16 cellular contexts compared by ENCODE assay signal in genomic region chr11:134242376-134242775, GRCh38. TPM values are rescaled to one million over a fixed set of nuclear protein-coding genes. Genes with fewer than 3 reads are reported as not detected.
A peak's percentile ranks its signal among the peaks of the same experiment; 100 is the strongest.
DNase-seq lines count a peak whose midpoint lies in the region; ATAC-seq lines count a peak whose summit lies in the region.
"Had no signal": no experiment of that assay in that cellular context is flagged by ENCODE, and none has a peak within 500 bp of the region (broad histone marks: within the 10 kb centered on the region; RNA-seq: fewer than 3 reads in every experiment).

No MANE protein-coding gene starts in this region.

- peak overlapping the region in 4 of 7 donors; percentile 4 to 59 (median 18) for H3K27ac Mint-ChIP-seq in CD4-positive, alpha-beta memory T cell
- H3K27ac Mint-ChIP-seq in immature natural killer cell = no peak overlapping the region

- H3K4me1 Mint-ChIP-seq in CD4-positive, alpha-beta memory T cell = no peaks in the 10 kb centered on the region
- peaks cover 4 to 5% of the 10 kb centered on the region in 2 donors for H3K4me1 Mint-ChIP-seq in immature natural killer cell

- H3K36me3 ChIP-seq in CD4-positive, alpha-beta memory T cell (ENCODE audit: insufficient read depth, low read length) = peaks cover 63% of the 10 kb centered on the region

- H3K9me3 Mint-ChIP-seq in CD4-positive, alpha-beta memory T cell = no peaks in the 10 kb centered on the region
- no peaks in the 10 kb centered on the region for H3K9me3 Mint-ChIP-seq in immature natural killer cell

- H3K27me3 Mint-ChIP-seq in CD4-positive, alpha-beta memory T cell = no peaks in the 10 kb centered on the region
- peaks cover 0 to 5% (median 2%) of the 10 kb centered on the region in 3 donors for H3K27me3 Mint-ChIP-seq in immature natural killer cell (ENCODE audit: low read depth in 3 of 3)

- intact Hi-C loops in CD4-positive, alpha-beta memory T cell (cut with micrococcal nuclease) = no loop called here

- DNase-seq in CD4-positive, alpha-beta memory T cell = no peak
- DNase-seq in NCI-H146 treated with DMSO at 0.1 percent for 48 hours (lab: John Stamatoyannopoulos, UW; ENCODE audit: unreplicated experiment) (peak; percentile 76), left lobe of liver (ENCODE audit: low spot score) (peak; percentile 67), immature natural killer cell (no peak)
- DNase-seq: DMS 273 treated with DMSO at 0.1 percent for 48 hours, MM.1S, NCI-H1105 treated with DMSO at 0.1 percent for 48 hours, NCI-H1930, NCI-H524, OCI-M1, SJCRH30 had no signal

- H3K27me3 ChIP-seq in CD4-positive, alpha-beta memory T cell (ENCODE audit: insufficient read depth, low read length) = no peaks in the 10 kb centered on the region
- H3K27me3 ChIP-seq: SJCRH30 had no signal

- ATAC-seq in left lobe of liver (peak; percentile 81), GM18870 (IDR thresholded peaks at IDR 0.05; ENCODE audit: unreplicated experiment) (no peak)

- no peaks in the 10 kb centered on the region for H3K9me3 ChIP-seq in CD4-positive, alpha-beta memory T cell (ENCODE audit: control insufficient read depth in 1 of 2, low read length in 2 of 2)
- H3K9me3 ChIP-seq: SJCRH30 had no signal

- no peak overlapping the region for H3K4me3 ChIP-seq in CD4-positive, alpha-beta memory T cell (ENCODE audit: low read length in 2 of 2)
- H3K4me3 ChIP-seq: SJCRH30 had no signal

- CTCF ChIA-PET in CD4-positive, alpha-beta memory T cell (lab: Charles Lee; ENCODE audit: partially characterized antibody) = no interaction called here

- H3K27ac ChIP-seq in CD4-positive, alpha-beta memory T cell (ENCODE audit: low read depth, low read length) = no peak overlapping the region
- H3K27ac ChIP-seq: KMS-11, RWPE1, SJCRH30 had no signal

- no peak overlapping the region for H3K4me3 Mint-ChIP-seq in CD4-positive, alpha-beta memory T cell
- H3K4me3 Mint-ChIP-seq in immature natural killer cell = no peak overlapping the region

- H3K36me3 Mint-ChIP-seq in CD4-positive, alpha-beta memory T cell = peaks cover 39 to 80% of the 10 kb centered on the region in 2 donors
- peaks cover 32 to 62% (median 48%) of the 10 kb centered on the region in 3 donors for H3K36me3 Mint-ChIP-seq in immature natural killer cell

- no peaks in the 10 kb centered on the region for H3K4me1 ChIP-seq in CD4-positive, alpha-beta memory T cell (ENCODE audit: insufficient read depth, low read length)
- H3K4me1 ChIP-seq: SJCRH30 had no signal

- POLR2A ChIA-PET in CD4-positive, alpha-beta memory T cell (lab: Charles Lee; ENCODE audit: partially characterized antibody) = no interaction called here

RNA-seq across cellular contexts. Expression of gene THYN1, which starts 10.8 kb away (rescaled TPM):
- 10 to 100 TPM; 59.3 to 70.8 TPM for total RNA-seq in CD4-positive, alpha-beta memory T cell
- 100 to 1,000 TPM; 118 to 163 TPM for polyA plus RNA-seq in CD4-positive, alpha-beta memory T cell
- total RNA-seq in left lobe of liver = 21.1 TPM
- 100 to 1,000 TPM in 2 of 3 donors, 10 to 100 TPM in 1; 92.7 to 116 (median 106) TPM for polyA plus RNA-seq in immature natural killer cell

RNA-seq across cellular contexts. Expression of gene ACAD8, which starts 11.0 kb away (rescaled TPM):
- 10 to 100 TPM; 36.9 to 38.6 TPM for total RNA-seq in CD4-positive, alpha-beta memory T cell
- polyA plus RNA-seq in CD4-positive, alpha-beta memory T cell = 10 to 100 TPM; 17.8 to 22.2 TPM
- total RNA-seq in left lobe of liver = 25.7 TPM
- 10 to 100 TPM; 16.3 to 34.4 (median 22.7) TPM for polyA plus RNA-seq in immature natural killer cell

RNA-seq across cellular contexts. Expression of gene VPS26B, which starts 17.9 kb away (rescaled TPM):
- 10 to 100 TPM; 72.2 to 76.6 TPM for total RNA-seq in CD4-positive, alpha-beta memory T cell
- polyA plus RNA-seq in CD4-positive, alpha-beta memory T cell = 10 to 100 TPM; 49.6 to 56.7 TPM
- 36.4 TPM for total RNA-seq in left lobe of liver
- polyA plus RNA-seq in immature natural killer cell = 100 to 1,000 TPM in 1 of 3 donors, 10 to 100 TPM in 2; 76.2 to 110 (median 78.1) TPM

RNA-seq across cellular contexts. Expression of gene NCAPD3, which starts 18.6 kb away (rescaled TPM):
- 10 to 100 TPM; 39.9 to 41.8 TPM for total RNA-seq in CD4-positive, alpha-beta memory T cell
- polyA plus RNA-seq in CD4-positive, alpha-beta memory T cell = 10 to 100 TPM; 14.3 to 14.6 TPM
- 21.7 TPM for total RNA-seq in left lobe of liver
- 10 to 100 TPM in 2 of 3 donors, 1 to 10 TPM in 1; 6.9 to 16.7 (median 11.4) TPM for polyA plus RNA-seq in immature natural killer cell

RNA-seq across cellular contexts. Expression of gene GLB1L3, which starts 33.8 kb away (rescaled TPM):
- 1 to 10 TPM; 1.2 to 1.5 TPM for total RNA-seq in CD4-positive, alpha-beta memory T cell
- polyA plus RNA-seq in CD4-positive, alpha-beta memory T cell = 1 to 10 TPM; 2.8 to 4.9 TPM
- total RNA-seq in left lobe of liver = 0.10 TPM
- not detected for polyA plus RNA-seq in immature natural killer cell
- total RNA-seq: SJCRH30 had no signal
- polyA plus RNA-seq: AG04450, BJ had no signal

Comparison
In these comparisons a context has a peak if more than half of its experiments do, and no peak if none do; other contexts are left out.
1. DNase-seq: peak in NCI-H146 treated with DMSO at 0.1 percent for 48 hours (single experiment) and left lobe of liver (single experiment); none in CD4-positive, alpha-beta memory T cell (0 of 5) and immature natural killer cell (0 of 3).
2. H3K27ac Mint-ChIP-seq: peak in CD4-positive, alpha-beta memory T cell (4 of 7); none in immature natural killer cell (0 of 6).